ENCODE assay signal across 21 cellular contexts in genomic region chr17:31231852-31232251, GRCh38.
A peak's percentile ranks its signal among the peaks of the same experiment; 100 is the strongest.
DNase-seq lines count a peak whose midpoint lies in the region; ATAC-seq, FAIRE-seq and TF ChIP-seq lines count a peak whose summit lies in the region.
"Had no signal": no experiment of that assay in that cellular context is flagged by ENCODE, and none has a peak within 500 bp of the region (broad histone marks: within the 10 kb centered on the region; RNA-seq: fewer than 3 reads in every experiment).

No MANE protein-coding gene starts in this region.

- H3K36me3 Mint-ChIP-seq in memory B cell = peaks cover 9% of the 10 kb centered on the region

- H3F3A ChIP-seq in DOHH2 (ENCODE audit: control insufficient read depth, insufficient read depth) = no peaks in the 10 kb centered on the region

- no peak for TF ChIP-seq CTCF in DOHH2 (IDR thresholded peaks at IDR 0.05; ENCODE audit: low read depth, low read length, poor library complexity, severe bottlenecking)

- no peaks in the 10 kb centered on the region for H3K27me3 ChIP-seq in DOHH2 (ENCODE audit: control insufficient read depth, low read length)
- H3K27me3 ChIP-seq: BLaER1 had no signal

- no peak overlapping the region for H3K4me3 ChIP-seq in DOHH2 (ENCODE audit: low read length)
- H3K4me3 ChIP-seq: BLaER1, GM23248 had no signal

- no peaks in the 10 kb centered on the region for H3K9me3 Mint-ChIP-seq in memory B cell
- H3K9me3 Mint-ChIP-seq: CD4-positive, CD25-positive, alpha-beta regulatory T cell; CD8-positive, alpha-beta T cell; H9 had no signal

- peaks cover 75% of the 10 kb centered on the region for H3K36me3 ChIP-seq in DOHH2 (ENCODE audit: control insufficient read depth, low read length)

- H3K79me2 ChIP-seq in DOHH2 (ENCODE audit: control insufficient read depth, low read length) = no peaks in the 10 kb centered on the region

- H3K27me3 Mint-ChIP-seq in memory B cell = no peaks in the 10 kb centered on the region
- H3K27me3 Mint-ChIP-seq: CD4-positive, CD25-positive, alpha-beta regulatory T cell had no signal

- ATAC-seq in memory B cell (ENCODE audit: low read depth) = peak; percentile 29
- ATAC-seq in HG03571 (IDR thresholded peaks at IDR 0.05; ENCODE audit: unreplicated experiment) = no peak
- ATAC-seq: CD8-positive, alpha-beta T cell; HCT116 had no signal

- no peak overlapping the region for H3K27ac ChIP-seq in DOHH2 (ENCODE audit: low read depth, low read length)
- H3K27ac ChIP-seq: BLaER1, C4-2B, GM23248 had no signal

- peaks cover 9% of the 10 kb centered on the region for H3K4me1 Mint-ChIP-seq in memory B cell
- H3K4me1 Mint-ChIP-seq: CD4-positive, CD25-positive, alpha-beta regulatory T cell; H9 had no signal

- no peaks in the 10 kb centered on the region for H4K20me1 ChIP-seq in DOHH2 (ENCODE audit: control insufficient read depth, insufficient read depth, low read depth, low read length)
- H4K20me1 ChIP-seq: BLaER1 had no signal

- 0 out of 2 replicates have a peak overlapping the region, but pooled peaks have one; percentile 13 for H3K4me2 ChIP-seq in DOHH2 (ENCODE audit: low read length)
- H3K4me2 ChIP-seq: BLaER1 had no signal

- H3K9me3 ChIP-seq in DOHH2 (ENCODE audit: control insufficient read depth, insufficient read depth, low read length) = no peaks in the 10 kb centered on the region
- H3K9me3 ChIP-seq: BLaER1, Caco-2 had no signal

- H3K9me2 ChIP-seq in DOHH2 (replicated peaks; ENCODE audit: control insufficient read depth, low read length) = no peaks in the 10 kb centered on the region

- H3K4me1 ChIP-seq in DOHH2 (ENCODE audit: control insufficient read depth, low read length) = peaks cover 17% of the 10 kb centered on the region
- H3K4me1 ChIP-seq: BLaER1, Caco-2 had no signal

- H3K4me3 Mint-ChIP-seq in memory B cell = no peak overlapping the region
- H3K4me3 Mint-ChIP-seq: CD4-positive, CD25-positive, alpha-beta regulatory T cell; CD8-positive, alpha-beta T cell; H9 had no signal

- DNase-seq in MV-4-11 (lab: John Stamatoyannopoulos, UW) (peak; percentile 6), memory B cell (ENCODE audit: low spot score in 2 of 2) (no peak), H4 (ENCODE audit: low spot score) (no peak)
- no peak for DNase-seq in stimulated activated CD8-positive, alpha-beta memory T cell treated with anti-CD3 and anti-CD28 coated beads, Interleukin-4, amount 100 ng/mL, for 48 hours
- DNase-seq: 8988T; Caco-2; CD4-positive, CD25-positive, alpha-beta regulatory T cell; CD8-positive, alpha-beta T cell; DMS153; DMS79; GF-D8; GM23248; H9 had no signal

- peak overlapping the region; percentile 24 for H3K27ac Mint-ChIP-seq in memory B cell
- H3K27ac Mint-ChIP-seq: CD4-positive, CD25-positive, alpha-beta regulatory T cell; CD8-positive, alpha-beta T cell; H9 had no signal

- FAIRE-seq in A204.1 (lab: Jason Lieb, UNC) = peak; percentile 35
- FAIRE-seq: GM12891, H1 had no signal
